Comparison of ENCODE assay signal across 9 cellular contexts in genomic region chr1:52364235-52364839, GRCh38. TPM values are rescaled to one million over a fixed set of nuclear protein-coding genes. Genes with fewer than 3 reads are reported as not detected.
DNase-seq lines count a peak whose midpoint lies in the region; ATAC-seq and TF ChIP-seq lines count a peak whose summit lies in the region.
"Had no signal": no experiment of that assay in that cellular context is flagged by ENCODE, and none has a peak within 500 bp of the region (broad histone marks: within the 10 kb centered on the region; RNA-seq: fewer than 3 reads in every experiment).

No MANE protein-coding gene starts in this region.

- H2BK15ac ChIP-seq in neuronal stem cell (ENCODE audit: low read length), result no peak overlapping the region

- peaks cover 10% of the 10 kb centered on the region for H3K79me1 ChIP-seq in neuronal stem cell (ENCODE audit: low read depth, low read length)

- H2BK12ac ChIP-seq in neuronal stem cell (ENCODE audit: low read length), result no peak overlapping the region

- WGBS in neuronal stem cell (ENCODE audit: extremely low coverage in 2 of 2, insufficient read length in 2 of 2, insufficient replicate concordance in 1 of 2), 2 donors, result no CpG with 5 or more reads among the region's 5 CpGs

- no peak overlapping the region for H4K8ac ChIP-seq in neuronal stem cell (ENCODE audit: low read depth, low read length)

- no peaks in the 10 kb centered on the region for H3K9me2 ChIP-seq in MM.1S (replicated peaks; ENCODE audit: insufficient read depth, low read length)

- H3K36me3 Mint-ChIP-seq in CD8-positive, alpha-beta memory T cell, result peaks cover 0 to 50% (median 6%) of the 10 kb centered on the region in 3 donors
- H3K36me3 Mint-ChIP-seq in dendritic cell treated with granulocyte-macrophage colony-stimulating factor and Interleukin-4, amounts not matched to agents 40 ng/mL and 50 ng/mL, for 4 days (ENCODE audit: low read depth), result peaks cover 65% of the 10 kb centered on the region

- H4K91ac ChIP-seq in neuronal stem cell (ENCODE audit: low read depth, low read length, poor library complexity), result no peak overlapping the region

- peak overlapping the region; percentile 92 to 96 (median 93) for H3K4me3 Mint-ChIP-seq in CD8-positive, alpha-beta memory T cell
- peak overlapping the region; percentile 20 for H3K4me3 Mint-ChIP-seq in dendritic cell treated with granulocyte-macrophage colony-stimulating factor and Interleukin-4, amounts not matched to agents 40 ng/mL and 50 ng/mL, for 4 days

- ATAC-seq in GM19455 (IDR thresholded peaks at IDR 0.05; ENCODE audit: unreplicated experiment), result no peak

- POLR2A ChIA-PET in CD8-positive, alpha-beta memory T cell (lab: Charles Lee), result interaction anchor here (1.5 kb wide), 1 partner anchor 40 kb away, joined by 3 read pairs; the partner anchor contains the start of genes ORC1 and PRPF38A

- peaks cover 41% of the 10 kb centered on the region for H3K36me3 ChIP-seq in CD8-positive, alpha-beta memory T cell (ENCODE audit: insufficient read depth, low read length)
- no peaks in the 10 kb centered on the region for H3K36me3 ChIP-seq in MM.1S (replicated peaks; ENCODE audit: insufficient read depth, low read length)
- H3K36me3 ChIP-seq in neuron (ENCODE audit: insufficient read depth, low read length), result peaks cover 42% of the 10 kb centered on the region
- H3K36me3 ChIP-seq in neuronal stem cell (replicated peaks in 1 of 2; ENCODE audit: control insufficient read depth in 2 of 2, insufficient read depth in 2 of 2, low read length in 2 of 2), result peaks cover 32 to 54% of the 10 kb centered on the region in 2 donors

- no peaks in the 10 kb centered on the region for H3K27me3 ChIP-seq in CD8-positive, alpha-beta memory T cell (ENCODE audit: insufficient read depth, low read length, poor library complexity, severe bottlenecking)
- no peaks in the 10 kb centered on the region for H3K27me3 ChIP-seq in MM.1S (replicated peaks; ENCODE audit: insufficient read depth, low read length)
- H3K27me3 ChIP-seq in neuron (ENCODE audit: insufficient read depth, low read length), result no peaks in the 10 kb centered on the region
- H3K27me3 ChIP-seq in neuronal stem cell (ENCODE audit: control insufficient read depth in 3 of 3, insufficient read depth in 3 of 3, low read depth in 1 of 3, low read length in 3 of 3), result no peaks in the 10 kb centered on the region

- peaks cover 37 to 55% (median 55%) of the 10 kb centered on the region in 3 donors for H3K4me1 Mint-ChIP-seq in CD8-positive, alpha-beta memory T cell
- H3K4me1 Mint-ChIP-seq in dendritic cell treated with granulocyte-macrophage colony-stimulating factor and Interleukin-4, amounts not matched to agents 40 ng/mL and 50 ng/mL, for 4 days (ENCODE audit: low read depth), result peaks cover 31% of the 10 kb centered on the region

- H3K4me2 ChIP-seq in MM.1S (ENCODE audit: low read depth, low read length) (peak overlapping the region; percentile 79), neuronal stem cell (ENCODE audit: insufficient read depth, low read length, poor library complexity, severe bottlenecking) (no peak overlapping the region)

- H3K79me2 ChIP-seq in MM.1S (ENCODE audit: low read length), result peaks cover 41% of the 10 kb centered on the region

- intact Hi-C loops in dendritic cell treated with granulocyte-macrophage colony-stimulating factor and Interleukin-4, amounts not matched to agents 40 ng/mL and 50 ng/mL, for 4 days (cut with micrococcal nuclease), result loop anchor here (10.0 kb wide), 2 partner anchors 310 to 320 kb away; partner anchors contain the start of genes BTF3L4 and TXNDC12

- H3K9ac ChIP-seq in MM.1S (ENCODE audit: low read length), result peak overlapping the region; percentile 94; the same call in 1 of the 2 replicates
- H3K9ac ChIP-seq in neuronal stem cell (ENCODE audit: low read depth, low read length, poor library complexity), result no peak overlapping the region

- H3K14ac ChIP-seq in neuronal stem cell (ENCODE audit: low read length), result no peak overlapping the region

- no peak overlapping the region for H3K18ac ChIP-seq in neuronal stem cell (ENCODE audit: low read length)

- no peak overlapping the region for H3K23ac ChIP-seq in neuronal stem cell (ENCODE audit: low read depth, low read length, poor library complexity)

- H4K20me1 ChIP-seq in MM.1S (ENCODE audit: insufficient read depth, low read length), result no peaks in the 10 kb centered on the region

- DNase-seq in CD8-positive, alpha-beta memory T cell, result no peak
- DNase-seq in MM.1S (no peak), nucleus accumbens (lab: John Stamatoyannopoulos, UW) (no peak), neuronal stem cell (ENCODE audit: low spot score) (no peak), HCEC 1CT (no peak)
- DNase-seq: NCI-H1105 had no signal

- H3F3A ChIP-seq in MM.1S (ENCODE audit: insufficient read depth, low read length), result peaks cover 10% of the 10 kb centered on the region

- H3K9me3 ChIP-seq in CD8-positive, alpha-beta memory T cell (ENCODE audit: low read length), result no peaks in the 10 kb centered on the region
- H3K9me3 ChIP-seq in MM.1S (replicated peaks; ENCODE audit: insufficient read depth, low read length), result no peaks in the 10 kb centered on the region
- H3K9me3 ChIP-seq in neuron (ENCODE audit: low read length), result no peaks in the 10 kb centered on the region
- H3K9me3 ChIP-seq in neuronal stem cell (replicated peaks in 1 of 2; ENCODE audit: control insufficient read depth in 2 of 2, insufficient read depth in 1 of 2, low read depth in 1 of 2, low read length in 2 of 2), result no peaks in the 10 kb centered on the region

- TF ChIP-seq CTCF in MM.1S (IDR thresholded peaks at IDR 0.05; ENCODE audit: low read length), result 0 out of 2 replicates have a peak, but pooled peaks have one; percentile 3

- H3K9me3 Mint-ChIP-seq in CD8-positive, alpha-beta memory T cell, result no peaks in the 10 kb centered on the region
- H3K9me3 Mint-ChIP-seq in dendritic cell treated with granulocyte-macrophage colony-stimulating factor and Interleukin-4, amounts not matched to agents 40 ng/mL and 50 ng/mL, for 4 days, result no peaks in the 10 kb centered on the region

- CTCF ChIA-PET in CD8-positive, alpha-beta memory T cell (lab: Charles Lee), result interaction anchor here (1.5 kb wide), 1 partner anchor 14 kb away, joined by 4 read pairs; no protein-coding TSS in a partner anchor

- no peaks in the 10 kb centered on the region for H3K27me3 Mint-ChIP-seq in CD8-positive, alpha-beta memory T cell
- H3K27me3 Mint-ChIP-seq in dendritic cell treated with granulocyte-macrophage colony-stimulating factor and Interleukin-4, amounts not matched to agents 40 ng/mL and 50 ng/mL, for 4 days, result peaks cover 19% of the 10 kb centered on the region

- H3K27ac ChIP-seq in CD8-positive, alpha-beta memory T cell (ENCODE audit: low read depth, low read length), result peak overlapping the region; percentile 89
- no peak overlapping the region for H3K27ac ChIP-seq in MM.1S (ENCODE audit: low read length)
- H3K27ac ChIP-seq in neuronal stem cell (replicated peaks; ENCODE audit: low read length), result no peak overlapping the region

- H3K4me3 ChIP-seq in CD8-positive, alpha-beta memory T cell (ENCODE audit: low read length), result peak overlapping the region; percentile 91
- H3K4me3 ChIP-seq in MM.1S (ENCODE audit: low read length) (peak overlapping the region; percentile 94; the same call in 1 of the 2 replicates), neuron (ENCODE audit: low read length) (peak overlapping the region; percentile 81), neuronal stem cell (ENCODE audit: low read length in 2 of 2) (peak overlapping the region in 1 of 2 donors; percentile 27)

- no peak overlapping the region for H2BK120ac ChIP-seq in neuronal stem cell (ENCODE audit: low read depth, low read length)

- peaks cover 33% of the 10 kb centered on the region for H3K4me1 ChIP-seq in CD8-positive, alpha-beta memory T cell (ENCODE audit: insufficient read depth, low read length)
- peaks cover 8% of the 10 kb centered on the region for H3K4me1 ChIP-seq in MM.1S (ENCODE audit: low read length)
- H3K4me1 ChIP-seq in neuron (ENCODE audit: insufficient read depth, low read length), result peaks cover 10% of the 10 kb centered on the region
- peaks cover 5 to 8% of the 10 kb centered on the region in 2 donors for H3K4me1 ChIP-seq in neuronal stem cell (ENCODE audit: control insufficient read depth in 2 of 2, insufficient read depth in 1 of 2, low read depth in 1 of 2, low read length in 2 of 2)

- H2BK5ac ChIP-seq in neuronal stem cell (ENCODE audit: low read length), result no peak overlapping the region

- no peak overlapping the region for H2AK5ac ChIP-seq in neuronal stem cell (ENCODE audit: low read depth, low read length)

- no peak overlapping the region for H3K4ac ChIP-seq in neuronal stem cell (ENCODE audit: low read length)

- H3K27ac Mint-ChIP-seq in CD8-positive, alpha-beta memory T cell, result peak overlapping the region in 7 of 8 donors; percentile 72 to 97 (median 93)
- H3K27ac Mint-ChIP-seq in dendritic cell treated with granulocyte-macrophage colony-stimulating factor and Interleukin-4, amounts not matched to agents 40 ng/mL and 50 ng/mL, for 4 days, result peak overlapping the region; percentile 99

- H2AFZ ChIP-seq in MM.1S (ENCODE audit: low read length) (no peak overlapping the region), neuron (ENCODE audit: low read depth, low read length) (no peak overlapping the region), neuronal stem cell (ENCODE audit: low read length) (no peak overlapping the region)

RNA-seq across cellular contexts. Expression of gene CC2D1B, which starts 1.7 kb away (rescaled TPM):
- 10 to 100 TPM; 46.2 to 47.8 TPM for total RNA-seq in CD8-positive, alpha-beta memory T cell
- 11.0 TPM for polyA plus RNA-seq in CD8-positive, alpha-beta memory T cell
- 6.9 TPM for polyA plus RNA-seq in neuronal stem cell (2013, experiment 1 of 2)
- polyA plus RNA-seq in neuronal stem cell (2013, experiment 2 of 2), result 7.4 TPM

RNA-seq across cellular contexts. Expression of gene ORC1, which starts 39.9 kb away (rescaled TPM):
- 10 to 100 TPM; 39.8 to 40.6 TPM for total RNA-seq in CD8-positive, alpha-beta memory T cell
- polyA plus RNA-seq in CD8-positive, alpha-beta memory T cell, result 0.55 TPM
- 22.5 TPM for polyA plus RNA-seq in neuronal stem cell (2013, experiment 1 of 2)
- 22.8 TPM for polyA plus RNA-seq in neuronal stem cell (2013, experiment 2 of 2)

RNA-seq across cellular contexts. Expression of gene PRPF38A, which starts 40.1 kb away (rescaled TPM):
- total RNA-seq in CD8-positive, alpha-beta memory T cell, result 100 to 1,000 TPM; 123 to 126 TPM
- 46.4 TPM for polyA plus RNA-seq in CD8-positive, alpha-beta memory T cell
- 49.0 TPM for polyA plus RNA-seq in neuronal stem cell (2013, experiment 1 of 2)
- polyA plus RNA-seq in neuronal stem cell (2013, experiment 2 of 2), result 48.1 TPM
